ENCODE assay signal across 22 cellular contexts in genomic region chr10:59134302-59134701, GRCh38. TPM values are rescaled to one million over a fixed set of nuclear protein-coding genes. Genes with fewer than 3 reads are reported as not detected.
DNase-seq lines count a peak whose midpoint lies in the region; ATAC-seq and TF ChIP-seq lines count a peak whose summit lies in the region.
"Had no signal": no experiment of that assay in that cellular context is flagged by ENCODE, and none has a peak within 500 bp of the region (broad histone marks: within the 10 kb centered on the region; RNA-seq: fewer than 3 reads in every experiment).

No MANE protein-coding gene starts in this region.

- no peak overlapping the region for H3K4me3 ChIP-seq in coronary artery
- H3K4me3 ChIP-seq: GM12878, GM23338, MG63, SK-N-MC had no signal

- peak; percentile 63 for ATAC-seq in left lobe of liver
- ATAC-seq: GM12878, GM23338, HCT116 had no signal

- TF ChIP-seq CTCF in coronary artery (IDR thresholded peaks at IDR 0.05): no peak

- in situ Hi-C loops in G401 (cut with HindIII; ENCODE audit: low sequenced_read_pairs): no loop called here

- DNase-seq in G401 (ENCODE audit: low spot score): peak; percentile 19
- no peak for DNase-seq in left lobe of liver (ENCODE audit: low spot score)
- peak; percentile 7 for DNase-seq in pons (ENCODE audit: low spot score)
- no peak for DNase-seq in coronary artery (ENCODE audit: low spot score)
- no peak for DNase-seq in COR-L47 (lab: John Stamatoyannopoulos, UW)
- DNase-seq in HT-29 (ENCODE audit: low spot score): no peak
- DNase-seq: DMS 273 treated with DMSO at 0.1 percent for 48 hours, Kasumi-1, MG63, NCI-H1048, NCI-H1436, NCI-H2171 treated with DMSO at 0.1 percent for 48 hours, NCI-H510A, NCI-H774, SHP77 had no signal

- H3K27ac ChIP-seq in angular gyrus (ENCODE audit: low read depth, low read length): peak overlapping the region; percentile 16
- H3K27ac ChIP-seq in coronary artery: no peak overlapping the region
- H3K27ac ChIP-seq: C4-2B, SK-N-MC had no signal

RNA-seq across cellular contexts. Expression of gene PHYHIPL, which starts 42.1 kb away (rescaled TPM):
- total RNA-seq in G401 (2014; rRNA removed; shearing (Covaris generic)): not detected in 2 replicates
- 0.93 TPM for total RNA-seq in left lobe of liver
- total RNA-seq in HT-29 (2014; rRNA removed; shearing (Covaris generic)): not detected in 2 replicates
- total RNA-seq: RPMI7951 had no signal

Comparison
In these comparisons a context has a peak if more than half of its experiments do, and no peak if none do; other contexts are left out.
1. DNase-seq: peak in G401 (single experiment) and pons (single experiment); none in left lobe of liver (single experiment), coronary artery (single experiment), COR-L47 (single experiment) and HT-29 (single experiment).